17 cellular contexts compared by ENCODE assay signal in genomic region chr17:65533855-65534457, GRCh38. TPM values are rescaled to one million over a fixed set of nuclear protein-coding genes. Genes with fewer than 3 reads are reported as not detected.
DNase-seq lines count a peak whose midpoint lies in the region; ATAC-seq and TF ChIP-seq lines count a peak whose summit lies in the region.
"Had no signal": no experiment of that assay in that cellular context is flagged by ENCODE, and none has a peak within 500 bp of the region (broad histone marks: within the 10 kb centered on the region; RNA-seq: fewer than 3 reads in every experiment).

No MANE protein-coding gene starts in this region.

- H3K27ac Mint-ChIP-seq in nephron progenitor cell, result peak overlapping the region; percentile 88
- H3K27ac Mint-ChIP-seq in naive thymus-derived CD8-positive, alpha-beta T cell, result peak overlapping the region in 3 of 10 donors; percentile 22 to 65 (median 24)

- peaks cover 71% of the 10 kb centered on the region for H3K4me1 Mint-ChIP-seq in nephron progenitor cell
- H3K4me1 Mint-ChIP-seq in naive thymus-derived CD8-positive, alpha-beta T cell, result peaks cover 7 to 26% (median 18%) of the 10 kb centered on the region in 4 donors

- peak overlapping the region; percentile 20 for H3K27ac ChIP-seq in hepatocyte
- H3K27ac ChIP-seq in uterus, result peak overlapping the region; percentile 76 to 79

- no peaks in the 10 kb centered on the region for H4K20me1 ChIP-seq in hepatocyte (ENCODE audit: insufficient read depth, poor library complexity, severe bottlenecking)

- H3K27me3 Mint-ChIP-seq in nephron progenitor cell (ENCODE audit: low read depth, poor library complexity), result no peaks in the 10 kb centered on the region
- H3K27me3 Mint-ChIP-seq in naive thymus-derived CD8-positive, alpha-beta T cell, result no peaks in the 10 kb centered on the region

- no peak for TF ChIP-seq POLR2A in uterus (IDR thresholded peaks at IDR 0.05)

- H3K9me3 ChIP-seq in hepatocyte (ENCODE audit: low read depth) (no peaks in the 10 kb centered on the region), uterus (no peaks in the 10 kb centered on the region)

- DNase-seq in activated effector memory CD4-positive, alpha-beta T cell treated with anti-CD3 and anti-CD28 coated beads, Interleukin-2, amount 50 U/mL, for 16 hours, result peak; percentile 34
- DNase-seq in activated effector memory CD4-positive, alpha-beta T cell treated with Interleukin-2 at 50 U/mL for 16 hours, result no peak
- no peak for DNase-seq in hepatocyte (ENCODE audit: low spot score)
- DNase-seq in nephron progenitor cell, result no peak
- no peak for DNase-seq in uterus
- no peak for DNase-seq in RPMI8226
- no peak for DNase-seq in naive thymus-derived CD8-positive, alpha-beta T cell
- no peak for DNase-seq in T1000 (lab: John Stamatoyannopoulos, UW)
- DNase-seq: C1 segment of cervical spinal cord, COR-L47, Karpas-422, MM.1S, NCI-H1105, NCI-H1694 treated with DMSO at 0.1 percent for 48 hours, NCI-H446, NCI-H748 treated with DMSO at 0.1 percent for 48 hours, PC-3 had no signal

- H3K4me2 ChIP-seq in hepatocyte, result no peak overlapping the region

- H3K27me3 ChIP-seq in hepatocyte (no peaks in the 10 kb centered on the region), uterus (no peaks in the 10 kb centered on the region)

- H3K36me3 ChIP-seq in hepatocyte (replicated peaks; ENCODE audit: insufficient read depth, low read depth) (no peaks in the 10 kb centered on the region), uterus (no peaks in the 10 kb centered on the region)

- no peaks in the 10 kb centered on the region for H3K9me2 ChIP-seq in hepatocyte (replicated peaks; ENCODE audit: insufficient read depth)

- H3K4me1 ChIP-seq in hepatocyte (ENCODE audit: insufficient read depth) (peaks cover 44% of the 10 kb centered on the region), uterus (peaks cover 5 to 25% of the 10 kb centered on the region in 2 donors)

- H2AFZ ChIP-seq in hepatocyte, result no peak overlapping the region

- no peak for ATAC-seq in naive thymus-derived CD8-positive, alpha-beta T cell
- ATAC-seq: PC-3 had no signal

- H3K4me3 ChIP-seq in hepatocyte (no peak overlapping the region), uterus (no peak overlapping the region)

- peaks cover 53% of the 10 kb centered on the region for H3K36me3 Mint-ChIP-seq in nephron progenitor cell (ENCODE audit: low read depth)
- peaks cover 8 to 83% (median 32%) of the 10 kb centered on the region in 3 donors for H3K36me3 Mint-ChIP-seq in naive thymus-derived CD8-positive, alpha-beta T cell

- H3K4me3 Mint-ChIP-seq in nephron progenitor cell, result peak overlapping the region; percentile 16
- H3K4me3 Mint-ChIP-seq in naive thymus-derived CD8-positive, alpha-beta T cell, result peak overlapping the region in 1 of 10 donors; percentile 50

- TF ChIP-seq CTCF in hepatocyte (IDR thresholded peaks at IDR 0.05; ENCODE audit: poor library complexity), result no peak
- no peak for TF ChIP-seq CTCF in nephron progenitor cell (IDR thresholded peaks at IDR 0.05)
- TF ChIP-seq CTCF in uterus (IDR thresholded peaks at IDR 0.05), result no peak

- no peaks in the 10 kb centered on the region for H3K9me3 Mint-ChIP-seq in nephron progenitor cell
- no peaks in the 10 kb centered on the region for H3K9me3 Mint-ChIP-seq in naive thymus-derived CD8-positive, alpha-beta T cell

- intact Hi-C loops in uterus (cut with DNase I; ENCODE audit: low total_unique reads), result no loop called here

- POLR2A ChIA-PET in naive thymus-derived CD8-positive, alpha-beta T cell (lab: Charles Lee), result no interaction called here

- H3K79me2 ChIP-seq in hepatocyte, result peaks cover 19% of the 10 kb centered on the region

- WGBS in hepatocyte (ENCODE audit: low lambda C conversion rate, missing lambda C conversion rate), result 80% methylated on average over 9 of the region's 9 CpGs

RNA-seq across cellular contexts. Expression of gene AXIN2, which starts 27.5 kb away (rescaled TPM):
- total RNA-seq in hepatocyte, result 21.4 and 22.3 TPM in 2 replicates
- 11.3 and 15.4 TPM in 2 replicates for polyA plus RNA-seq in hepatocyte
- 10 to 100 TPM in 3 of 4 donors, 1 to 10 TPM in 1; 8.2 to 65.1 (median 42.0) TPM for total RNA-seq in uterus
- 10 to 100 TPM; 21.3 to 22.2 TPM for total RNA-seq in naive thymus-derived CD8-positive, alpha-beta T cell
- polyA plus RNA-seq in naive thymus-derived CD8-positive, alpha-beta T cell, result 1 to 10 TPM; 1.8 to 6.7 (median 3.0) TPM
